In genomic region chr11:69818243-69819108, GRCh38 we compare ENCODE assay signal across 2 cellular contexts.
TF ChIP-seq lines count a peak whose summit lies in the region.

No MANE protein-coding gene starts in this region.

TF ChIP-seq in SK-N-SH, 30 proteins besides CTCF, POLR2A, EP300 and RAD21 (continued from another document):
- TF ChIP-seq PBX3 (IDR thresholded peaks at IDR 0.05) (no peak), POLR2AphosphoS5 (IDR thresholded peaks at IDR 0.05; ENCODE audit: low read depth, low read length) (no peak), YY1 (IDR thresholded peaks at IDR 0.05; ENCODE audit: low read depth) (no peak)

TF ChIP-seq in SK-N-SH treated with all-trans-retinoic acid at 6 μM for 48 hours, 23 proteins besides CTCF, POLR2A, EP300 and RAD21 (continued from another document):
- TF ChIP-seq CSDC2 (CRISPR knock-in tag; IDR thresholded peaks at IDR 0.05): no peak
- TF ChIP-seq TCF4 (CRISPR knock-in tag; IDR thresholded peaks at IDR 0.05; ENCODE audit: borderline replicate concordance): no peak
- TF ChIP-seq PPARA (CRISPR knock-in tag; IDR thresholded peaks at IDR 0.05; ENCODE audit: borderline replicate concordance): no peak
- no peak for TF ChIP-seq PATZ1 (CRISPR knock-in tag; IDR thresholded peaks at IDR 0.05; ENCODE audit: borderline replicate concordance)
